Comparison of ENCODE assay signal across 1 cellular context in the genomic region with DNA sequence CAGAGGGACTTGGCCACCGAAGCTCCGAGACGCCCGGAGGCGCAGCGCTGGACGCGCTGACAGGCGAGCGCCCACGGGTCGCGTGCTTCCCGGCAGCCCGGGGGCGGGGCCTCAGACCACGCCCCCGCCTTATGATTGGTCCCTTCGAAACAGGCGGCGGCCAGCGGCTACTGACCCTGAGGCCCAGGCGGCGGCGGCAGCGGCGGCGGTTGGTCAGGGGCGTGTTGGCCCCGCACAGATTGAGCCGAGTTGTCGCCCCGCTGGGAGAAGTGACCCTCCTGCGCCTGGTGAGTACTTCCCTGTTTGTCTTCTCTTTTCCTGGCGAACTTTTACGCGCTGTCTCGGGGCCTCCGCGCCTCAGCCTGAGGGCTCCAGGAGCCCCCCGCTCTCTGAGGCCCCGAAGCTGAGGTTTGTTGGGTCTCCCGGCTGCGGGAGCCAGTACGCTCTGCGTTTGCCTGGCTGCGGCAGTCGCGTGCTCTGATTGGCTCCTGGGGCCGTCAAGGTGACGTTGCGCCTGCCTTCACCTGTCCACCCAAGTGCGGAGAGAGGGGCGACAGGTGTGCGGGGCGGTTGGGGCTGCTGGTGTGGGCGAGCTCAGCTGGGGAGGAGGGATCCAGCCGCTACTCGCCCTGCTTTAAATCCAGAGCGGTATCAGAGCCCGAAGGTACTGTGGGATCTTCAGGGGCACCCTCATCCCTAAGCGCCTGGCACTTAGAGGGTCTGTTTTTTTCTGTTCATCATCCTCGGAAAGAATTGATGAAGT.
TF ChIP-seq lines count a peak whose summit lies in the region.

A gene (plus strand): TSS at position 186 of the 763 bp plus-strand sequence. CDS start 21,221 bp downstream, outside the sequence.

TF ChIP-seq in HepG2, 621 proteins besides CTCF, POLR2A, EP300 and RAD21 (continued from another document and continues in another):
- TF ChIP-seq, protein P1, sequence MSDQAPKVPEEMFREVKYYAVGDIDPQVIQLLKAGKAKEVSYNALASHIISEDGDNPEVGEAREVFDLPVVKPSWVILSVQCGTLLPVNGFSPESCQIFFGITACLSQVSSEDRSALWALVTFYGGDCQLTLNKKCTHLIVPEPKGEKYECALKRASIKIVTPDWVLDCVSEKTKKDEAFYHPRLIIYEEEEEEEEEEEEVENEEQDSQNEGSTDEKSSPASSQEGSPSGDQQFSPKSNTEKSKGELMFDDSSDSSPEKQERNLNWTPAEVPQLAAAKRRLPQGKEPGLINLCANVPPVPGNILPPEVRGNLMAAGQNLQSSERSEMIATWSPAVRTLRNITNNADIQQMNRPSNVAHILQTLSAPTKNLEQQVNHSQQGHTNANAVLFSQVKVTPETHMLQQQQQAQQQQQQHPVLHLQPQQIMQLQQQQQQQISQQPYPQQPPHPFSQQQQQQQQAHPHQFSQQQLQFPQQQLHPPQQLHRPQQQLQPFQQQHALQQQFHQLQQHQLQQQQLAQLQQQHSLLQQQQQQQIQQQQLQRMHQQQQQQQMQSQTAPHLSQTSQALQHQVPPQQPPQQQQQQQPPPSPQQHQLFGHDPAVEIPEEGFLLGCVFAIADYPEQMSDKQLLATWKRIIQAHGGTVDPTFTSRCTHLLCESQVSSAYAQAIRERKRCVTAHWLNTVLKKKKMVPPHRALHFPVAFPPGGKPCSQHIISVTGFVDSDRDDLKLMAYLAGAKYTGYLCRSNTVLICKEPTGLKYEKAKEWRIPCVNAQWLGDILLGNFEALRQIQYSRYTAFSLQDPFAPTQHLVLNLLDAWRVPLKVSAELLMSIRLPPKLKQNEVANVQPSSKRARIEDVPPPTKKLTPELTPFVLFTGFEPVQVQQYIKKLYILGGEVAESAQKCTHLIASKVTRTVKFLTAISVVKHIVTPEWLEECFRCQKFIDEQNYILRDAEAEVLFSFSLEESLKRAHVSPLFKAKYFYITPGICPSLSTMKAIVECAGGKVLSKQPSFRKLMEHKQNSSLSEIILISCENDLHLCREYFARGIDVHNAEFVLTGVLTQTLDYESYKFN (CRISPR knock-in tag; conservative IDR thresholded peaks at IDR 0.05), result peak; percentile 62
- TF ChIP-seq, protein P2, sequence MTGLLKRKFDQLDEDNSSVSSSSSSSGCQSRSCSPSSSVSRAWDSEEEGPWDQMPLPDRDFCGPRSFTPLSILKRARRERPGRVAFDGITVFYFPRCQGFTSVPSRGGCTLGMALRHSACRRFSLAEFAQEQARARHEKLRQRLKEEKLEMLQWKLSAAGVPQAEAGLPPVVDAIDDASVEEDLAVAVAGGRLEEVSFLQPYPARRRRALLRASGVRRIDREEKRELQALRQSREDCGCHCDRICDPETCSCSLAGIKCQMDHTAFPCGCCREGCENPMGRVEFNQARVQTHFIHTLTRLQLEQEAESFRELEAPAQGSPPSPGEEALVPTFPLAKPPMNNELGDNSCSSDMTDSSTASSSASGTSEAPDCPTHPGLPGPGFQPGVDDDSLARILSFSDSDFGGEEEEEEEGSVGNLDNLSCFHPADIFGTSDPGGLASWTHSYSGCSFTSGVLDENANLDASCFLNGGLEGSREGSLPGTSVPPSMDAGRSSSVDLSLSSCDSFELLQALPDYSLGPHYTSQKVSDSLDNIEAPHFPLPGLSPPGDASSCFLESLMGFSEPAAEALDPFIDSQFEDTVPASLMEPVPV (CRISPR knock-in tag; IDR thresholded peaks at IDR 0.05), result peak; percentile 97
- no peak; the same call in 1 of the 2 replicates for TF ChIP-seq PPARG (CRISPR knock-in tag; conservative IDR thresholded peaks at IDR 0.05)
- peak; percentile 86 for TF ChIP-seq TOPORS (CRISPR knock-in tag; IDR thresholded peaks at IDR 0.05)
- TF ChIP-seq SP4 (CRISPR knock-in tag; IDR thresholded peaks at IDR 0.05), result peak; percentile 98
- TF ChIP-seq, protein P3, sequence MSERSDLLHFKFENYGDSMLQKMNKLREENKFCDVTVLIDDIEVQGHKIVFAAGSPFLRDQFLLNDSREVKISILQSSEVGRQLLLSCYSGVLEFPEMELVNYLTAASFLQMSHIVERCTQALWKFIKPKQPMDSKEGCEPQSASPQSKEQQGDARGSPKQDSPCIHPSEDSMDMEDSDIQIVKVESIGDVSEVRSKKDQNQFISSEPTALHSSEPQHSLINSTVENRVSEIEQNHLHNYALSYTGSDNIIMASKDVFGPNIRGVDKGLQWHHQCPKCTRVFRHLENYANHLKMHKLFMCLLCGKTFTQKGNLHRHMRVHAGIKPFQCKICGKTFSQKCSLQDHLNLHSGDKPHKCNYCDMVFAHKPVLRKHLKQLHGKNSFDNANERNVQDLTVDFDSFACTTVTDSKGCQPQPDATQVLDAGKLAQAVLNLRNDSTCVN (CRISPR knock-in tag; IDR thresholded peaks at IDR 0.05; ENCODE audit: borderline replicate concordance), result no peak; the same call in 1 of the 2 replicates
- TF ChIP-seq HNF4G (IDR thresholded peaks at IDR 0.05; ENCODE audit: borderline replicate concordance, low read depth, low read length), result 0 out of 2 replicates have a peak, but pooled peaks have one; percentile 4
- peak; percentile 69 for TF ChIP-seq HNF4G (CRISPR knock-in tag; IDR thresholded peaks at IDR 0.05; ENCODE audit: borderline replicate concordance, low read depth)
- TF ChIP-seq, protein P4, sequence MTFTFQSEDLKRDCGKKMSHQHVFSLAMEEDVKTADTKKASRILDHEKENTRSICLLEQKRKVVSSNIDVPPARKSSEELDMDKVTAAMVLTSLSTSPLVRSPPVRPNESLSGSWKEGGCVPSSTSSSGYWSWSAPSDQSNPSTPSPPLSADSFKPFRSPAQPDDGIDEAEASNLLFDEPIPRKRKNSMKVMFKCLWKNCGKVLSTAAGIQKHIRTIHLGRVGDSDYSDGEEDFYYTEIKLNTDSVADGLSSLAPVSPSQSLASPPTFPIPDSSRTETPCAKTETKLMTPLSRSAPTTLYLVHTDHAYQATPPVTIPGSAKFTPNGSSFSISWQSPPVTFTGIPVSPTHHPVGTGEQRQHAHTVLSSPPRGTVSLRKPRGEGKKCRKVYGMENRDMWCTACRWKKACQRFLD (CRISPR knock-in tag; IDR thresholded peaks at IDR 0.05; ENCODE audit: borderline replicate concordance), result peak; percentile 76
- TF ChIP-seq, protein P5, sequence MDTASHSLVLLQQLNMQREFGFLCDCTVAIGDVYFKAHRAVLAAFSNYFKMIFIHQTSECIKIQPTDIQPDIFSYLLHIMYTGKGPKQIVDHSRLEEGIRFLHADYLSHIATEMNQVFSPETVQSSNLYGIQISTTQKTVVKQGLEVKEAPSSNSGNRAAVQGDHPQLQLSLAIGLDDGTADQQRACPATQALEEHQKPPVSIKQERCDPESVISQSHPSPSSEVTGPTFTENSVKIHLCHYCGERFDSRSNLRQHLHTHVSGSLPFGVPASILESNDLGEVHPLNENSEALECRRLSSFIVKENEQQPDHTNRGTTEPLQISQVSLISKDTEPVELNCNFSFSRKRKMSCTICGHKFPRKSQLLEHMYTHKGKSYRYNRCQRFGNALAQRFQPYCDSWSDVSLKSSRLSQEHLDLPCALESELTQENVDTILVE (CRISPR knock-in tag; IDR thresholded peaks at IDR 0.05), result peak; percentile 39; the same call in 1 of the 2 replicates
- TF ChIP-seq, protein P6, sequence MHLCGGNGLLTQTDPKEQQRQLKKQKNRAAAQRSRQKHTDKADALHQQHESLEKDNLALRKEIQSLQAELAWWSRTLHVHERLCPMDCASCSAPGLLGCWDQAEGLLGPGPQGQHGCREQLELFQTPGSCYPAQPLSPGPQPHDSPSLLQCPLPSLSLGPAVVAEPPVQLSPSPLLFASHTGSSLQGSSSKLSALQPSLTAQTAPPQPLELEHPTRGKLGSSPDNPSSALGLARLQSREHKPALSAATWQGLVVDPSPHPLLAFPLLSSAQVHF (CRISPR knock-in tag; IDR thresholded peaks at IDR 0.05), result peak; percentile 83; the same call in 1 of the 2 replicates
- no peak for TF ChIP-seq ZNF670 (CRISPR knock-in tag; IDR thresholded peaks at IDR 0.05; ENCODE audit: borderline replicate concordance)
- no peak for TF ChIP-seq NFKBIZ (CRISPR knock-in tag; IDR thresholded peaks at IDR 0.05)
- no peak for TF ChIP-seq ZNF709 (CRISPR knock-in tag; IDR thresholded peaks at IDR 0.05)
- peak; percentile 81 for TF ChIP-seq POGZ (CRISPR knock-in tag; IDR thresholded peaks at IDR 0.05)
- TF ChIP-seq EEA1 (CRISPR knock-in tag; IDR thresholded peaks at IDR 0.05; ENCODE audit: borderline replicate concordance), result peak; percentile 2; the same call in 1 of the 2 replicates
- peak; percentile 50 for TF ChIP-seq YY1 (IDR thresholded peaks at IDR 0.05; ENCODE audit: insufficient read depth, insufficient replicate concordance, low read depth, low read length)
- peak; percentile 93; the same call in 1 of the 2 replicates for TF ChIP-seq ZNF558 (CRISPR knock-in tag; IDR thresholded peaks at IDR 0.05; ENCODE audit: borderline replicate concordance)
- 0 out of 2 replicates have a peak, but pooled peaks have one; percentile 69 for TF ChIP-seq CENPT (CRISPR knock-in tag; IDR thresholded peaks at IDR 0.05; ENCODE audit: low read depth)
- TF ChIP-seq PRMT3 (CRISPR knock-in tag; IDR thresholded peaks at IDR 0.05; ENCODE audit: borderline replicate concordance, low read depth), result peak; percentile 58; the same call in 1 of the 2 replicates
- TF ChIP-seq, protein P7, sequence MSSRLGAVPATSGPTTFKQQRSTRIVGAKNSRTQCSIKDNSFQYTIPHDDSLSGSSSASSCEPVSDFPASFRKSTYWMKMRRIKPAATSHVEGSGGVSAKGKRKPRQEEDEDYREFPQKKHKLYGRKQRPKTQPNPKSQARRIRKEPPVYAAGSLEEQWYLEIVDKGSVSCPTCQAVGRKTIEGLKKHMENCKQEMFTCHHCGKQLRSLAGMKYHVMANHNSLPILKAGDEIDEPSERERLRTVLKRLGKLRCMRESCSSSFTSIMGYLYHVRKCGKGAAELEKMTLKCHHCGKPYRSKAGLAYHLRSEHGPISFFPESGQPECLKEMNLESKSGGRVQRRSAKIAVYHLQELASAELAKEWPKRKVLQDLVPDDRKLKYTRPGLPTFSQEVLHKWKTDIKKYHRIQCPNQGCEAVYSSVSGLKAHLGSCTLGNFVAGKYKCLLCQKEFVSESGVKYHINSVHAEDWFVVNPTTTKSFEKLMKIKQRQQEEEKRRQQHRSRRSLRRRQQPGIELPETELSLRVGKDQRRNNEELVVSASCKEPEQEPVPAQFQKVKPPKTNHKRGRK (CRISPR knock-in tag; IDR thresholded peaks at IDR 0.05), result 0 out of 2 replicates have a peak, but pooled peaks have one; percentile 38
- TF ChIP-seq, protein P8, sequence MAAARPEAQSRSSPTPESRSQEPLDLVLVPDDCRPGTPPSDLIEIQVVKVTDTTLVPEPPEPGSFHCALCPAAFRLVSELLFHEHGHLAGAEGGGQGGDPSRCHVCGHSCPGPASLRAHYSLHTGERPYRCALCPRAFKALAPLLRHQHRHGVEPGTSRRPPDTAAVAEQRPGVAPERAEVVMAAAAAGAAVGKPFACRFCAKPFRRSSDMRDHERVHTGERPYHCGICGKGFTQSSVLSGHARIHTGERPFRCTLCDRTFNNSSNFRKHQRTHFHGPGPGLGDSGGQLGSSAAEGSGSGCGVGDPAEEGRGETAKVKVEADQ (CRISPR knock-in tag; IDR thresholded peaks at IDR 0.05; ENCODE audit: borderline replicate concordance), result peak; percentile 77
- peak; percentile 96 for TF ChIP-seq FOXM1 (CRISPR knock-in tag; IDR thresholded peaks at IDR 0.05)
- TF ChIP-seq, protein P9, sequence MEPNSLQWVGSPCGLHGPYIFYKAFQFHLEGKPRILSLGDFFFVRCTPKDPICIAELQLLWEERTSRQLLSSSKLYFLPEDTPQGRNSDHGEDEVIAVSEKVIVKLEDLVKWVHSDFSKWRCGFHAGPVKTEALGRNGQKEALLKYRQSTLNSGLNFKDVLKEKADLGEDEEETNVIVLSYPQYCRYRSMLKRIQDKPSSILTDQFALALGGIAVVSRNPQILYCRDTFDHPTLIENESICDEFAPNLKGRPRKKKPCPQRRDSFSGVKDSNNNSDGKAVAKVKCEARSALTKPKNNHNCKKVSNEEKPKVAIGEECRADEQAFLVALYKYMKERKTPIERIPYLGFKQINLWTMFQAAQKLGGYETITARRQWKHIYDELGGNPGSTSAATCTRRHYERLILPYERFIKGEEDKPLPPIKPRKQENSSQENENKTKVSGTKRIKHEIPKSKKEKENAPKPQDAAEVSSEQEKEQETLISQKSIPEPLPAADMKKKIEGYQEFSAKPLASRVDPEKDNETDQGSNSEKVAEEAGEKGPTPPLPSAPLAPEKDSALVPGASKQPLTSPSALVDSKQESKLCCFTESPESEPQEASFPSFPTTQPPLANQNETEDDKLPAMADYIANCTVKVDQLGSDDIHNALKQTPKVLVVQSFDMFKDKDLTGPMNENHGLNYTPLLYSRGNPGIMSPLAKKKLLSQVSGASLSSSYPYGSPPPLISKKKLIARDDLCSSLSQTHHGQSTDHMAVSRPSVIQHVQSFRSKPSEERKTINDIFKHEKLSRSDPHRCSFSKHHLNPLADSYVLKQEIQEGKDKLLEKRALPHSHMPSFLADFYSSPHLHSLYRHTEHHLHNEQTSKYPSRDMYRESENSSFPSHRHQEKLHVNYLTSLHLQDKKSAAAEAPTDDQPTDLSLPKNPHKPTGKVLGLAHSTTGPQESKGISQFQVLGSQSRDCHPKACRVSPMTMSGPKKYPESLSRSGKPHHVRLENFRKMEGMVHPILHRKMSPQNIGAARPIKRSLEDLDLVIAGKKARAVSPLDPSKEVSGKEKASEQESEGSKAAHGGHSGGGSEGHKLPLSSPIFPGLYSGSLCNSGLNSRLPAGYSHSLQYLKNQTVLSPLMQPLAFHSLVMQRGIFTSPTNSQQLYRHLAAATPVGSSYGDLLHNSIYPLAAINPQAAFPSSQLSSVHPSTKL (CRISPR knock-in tag; IDR thresholded peaks at IDR 0.05), result peak; percentile 68
- peak; percentile 96 for TF ChIP-seq ZMYM4 (CRISPR knock-in tag; IDR thresholded peaks at IDR 0.05)
- peak; percentile 34; the same call in 1 of the 2 replicates for TF ChIP-seq KDM3A (CRISPR knock-in tag; IDR thresholded peaks at IDR 0.05; ENCODE audit: low read depth)
- TF ChIP-seq NFYB (CRISPR knock-in tag; IDR thresholded peaks at IDR 0.05), result peak; percentile 90
- 0 out of 2 replicates have a peak, but pooled peaks have one; percentile 16 for TF ChIP-seq HOXD1 (CRISPR knock-in tag; IDR thresholded peaks at IDR 0.05)
- no peak for TF ChIP-seq SOX6 (IDR thresholded peaks at IDR 0.05)
- TF ChIP-seq SOX6 (CRISPR knock-in tag; IDR thresholded peaks at IDR 0.05), result peak; percentile 62
- peak; percentile 91 for TF ChIP-seq SNAPC2 (CRISPR knock-in tag; IDR thresholded peaks at IDR 0.05)
- peak; percentile 52; the same call in 1 of the 2 replicates for TF ChIP-seq HDAC2 (CRISPR knock-in tag; IDR thresholded peaks at IDR 0.05)
- peak; percentile 82 for TF ChIP-seq ZFY (CRISPR knock-in tag; IDR thresholded peaks at IDR 0.05)
- no peak for TF ChIP-seq ZNF460 (CRISPR knock-in tag; IDR thresholded peaks at IDR 0.05; ENCODE audit: borderline replicate concordance)
- TF ChIP-seq MAZ (IDR thresholded peaks at IDR 0.05; ENCODE audit: borderline replicate concordance, low read depth, low read length), result no peak
- peak; percentile 71 for TF ChIP-seq MAZ (CRISPR knock-in tag; IDR thresholded peaks at IDR 0.05; ENCODE audit: low read depth)
